In the genomic region with DNA sequence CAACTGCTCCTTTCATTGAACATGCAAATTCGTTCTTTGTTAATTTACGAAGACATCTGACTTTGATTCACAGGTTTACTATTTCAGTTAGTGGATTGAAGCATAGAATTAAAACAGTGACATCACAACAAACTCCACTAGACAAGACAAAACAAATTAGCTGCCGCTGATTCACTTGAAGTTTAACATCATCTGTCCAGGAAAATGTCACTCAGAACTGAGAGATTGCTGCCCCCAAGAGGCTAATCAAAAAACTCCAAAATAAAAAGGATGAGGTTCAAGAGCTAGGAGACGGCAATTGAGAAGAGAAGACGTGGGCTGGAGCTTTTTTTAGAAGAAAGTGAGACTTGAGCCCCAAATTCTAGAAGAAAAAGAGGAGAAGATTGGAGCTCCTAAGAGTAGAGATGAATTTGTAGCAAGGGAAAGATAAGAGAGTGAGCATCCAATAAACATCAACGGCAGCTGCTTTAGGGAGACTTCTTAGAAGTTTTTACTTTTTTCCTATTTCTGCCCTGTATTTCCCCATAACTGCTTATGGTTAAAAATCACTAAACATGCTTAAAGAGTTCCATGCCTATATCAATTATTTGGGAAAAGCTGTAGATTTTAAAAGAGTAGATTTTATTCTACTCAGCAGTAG, we compare ENCODE assay signal across 1 cellular context.
TF ChIP-seq lines count a peak whose summit lies in the region.

No MANE protein-coding gene starts in this region.

TF ChIP-seq in H1, 55 proteins besides CTCF, POLR2A, EP300 and RAD21 (continued from another document):
- TF ChIP-seq, protein P1, sequence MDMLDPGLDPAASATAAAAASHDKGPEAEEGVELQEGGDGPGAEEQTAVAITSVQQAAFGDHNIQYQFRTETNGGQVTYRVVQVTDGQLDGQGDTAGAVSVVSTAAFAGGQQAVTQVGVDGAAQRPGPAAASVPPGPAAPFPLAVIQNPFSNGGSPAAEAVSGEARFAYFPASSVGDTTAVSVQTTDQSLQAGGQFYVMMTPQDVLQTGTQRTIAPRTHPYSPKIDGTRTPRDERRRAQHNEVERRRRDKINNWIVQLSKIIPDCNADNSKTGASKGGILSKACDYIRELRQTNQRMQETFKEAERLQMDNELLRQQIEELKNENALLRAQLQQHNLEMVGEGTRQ (IDR thresholded peaks at IDR 0.05; ENCODE audit: low read length) = no peak
- no peak for TF ChIP-seq KDM4A (IDR thresholded peaks at IDR 0.05; ENCODE audit: low read depth, low read length, severe bottlenecking)
- no peak for TF ChIP-seq CTBP2 (IDR thresholded peaks at IDR 0.05; ENCODE audit: borderline replicate concordance, insufficient read depth, insufficient read length, low read length)
